In genomic region chr12:100164153-100164704, GRCh38 we compare ENCODE assay signal across 9 cellular contexts. TPM values are rescaled to one million over a fixed set of nuclear protein-coding genes. Genes with fewer than 3 reads are reported as not detected.
A peak's percentile ranks its signal among the peaks of the same experiment; 100 is the strongest.
DNase-seq lines count a peak whose midpoint lies in the region; ATAC-seq and TF ChIP-seq lines count a peak whose summit lies in the region.
"Had no signal": no experiment of that assay in that cellular context is flagged by ENCODE, and none has a peak within 500 bp of the region (broad histone marks: within the 10 kb centered on the region; RNA-seq: fewer than 3 reads in every experiment).

No MANE protein-coding gene starts in this region.

- no peaks in the 10 kb centered on the region for H3K36me3 Mint-ChIP-seq in natural killer cell

- H3K9me3 ChIP-seq in DND-41 (ENCODE audit: insufficient read depth, low read length, severe bottlenecking) (no peaks in the 10 kb centered on the region), ascending aorta (no peaks in the 10 kb centered on the region), testis (no peaks in the 10 kb centered on the region)
- H3K9me3 ChIP-seq: right lobe of liver had no signal

- TF ChIP-seq CTCF in DND-41 (IDR thresholded peaks at IDR 0.05; ENCODE audit: borderline replicate concordance, extremely low read depth, low read length, poor library complexity, severe bottlenecking) (no peak), ascending aorta (IDR thresholded peaks at IDR 0.05) (no peak), natural killer cell (IDR thresholded peaks at IDR 0.05) (no peak), GM13976 (IDR thresholded peaks at IDR 0.05; ENCODE audit: borderline replicate concordance, control extremely low read depth, extremely low read depth, insufficient read depth, missing control alignments) (no peak), testis (IDR thresholded peaks at IDR 0.05) (no peak)

- H3K4me2 ChIP-seq in DND-41 (ENCODE audit: insufficient read depth, low read length): peak overlapping the region; percentile 56

- peak overlapping the region; percentile 55; the same call in 1 of the 2 replicates for H2AFZ ChIP-seq in DND-41 (ENCODE audit: low read depth, low read length)

- H3K27ac Mint-ChIP-seq in natural killer cell: no peak overlapping the region

- peak overlapping the region; percentile 56 for H3K4me3 Mint-ChIP-seq in natural killer cell

- peaks cover 11 to 12% of the 10 kb centered on the region in 2 donors for H3K4me1 Mint-ChIP-seq in natural killer cell

- peak; percentile 27 for ATAC-seq in DND-41 (ENCODE audit: insufficient read depth, low read depth)
- ATAC-seq in HG02852 (IDR thresholded peaks at IDR 0.05; ENCODE audit: unreplicated experiment): peak; percentile 21
- ATAC-seq in natural killer cell: no peak

- no peak for TF ChIP-seq POLR2A in testis (IDR thresholded peaks at IDR 0.05)

- H3K9ac ChIP-seq in DND-41 (ENCODE audit: low read depth, low read length): peak overlapping the region; percentile 40; the same call in 1 of the 2 replicates

- DNase-seq in DND-41 (no peak), ascending aorta (ENCODE audit: low spot score in 2 of 2) (no peak), natural killer cell (no peak), GM13976 (ENCODE audit: low spot score) (no peak), testis (no peak), NCI-H82 (lab: John Stamatoyannopoulos, UW) (no peak), DMS153 treated with DMSO at 0.1 percent for 48 hours (lab: John Stamatoyannopoulos, UW; ENCODE audit: unreplicated experiment) (no peak)

- H3K36me3 ChIP-seq in DND-41 (ENCODE audit: insufficient read depth, low read length) (peaks cover 12% of the 10 kb centered on the region), ascending aorta (no peaks in the 10 kb centered on the region), testis (ENCODE audit: low read depth, missing control alignments) (no peaks in the 10 kb centered on the region)
- H3K36me3 ChIP-seq: right lobe of liver had no signal

- H3K4me3 ChIP-seq in DND-41 (ENCODE audit: low read depth in 1 of 2, low read length in 2 of 2) (peak overlapping the region in 1 of 2 experiments; percentile 27; a peak in 2 of 4 replicates), ascending aorta (peak overlapping the region; percentile 27 to 34), testis (no peak overlapping the region)

- intact Hi-C loops in ascending aorta (cut with DNase I) (no loop called here), natural killer cell (cut with micrococcal nuclease) (loop anchor here (5.0 kb wide), 1 partner anchor 33 kb away; no protein-coding TSS in a partner anchor), testis (cut with DNase I; ENCODE audit: low total_unique reads) (no loop called here)

- no peaks in the 10 kb centered on the region for H3K27me3 Mint-ChIP-seq in natural killer cell (ENCODE audit: low read depth in 2 of 2)

- H4K20me1 ChIP-seq in DND-41 (ENCODE audit: insufficient read depth, low read length): no peaks in the 10 kb centered on the region

- no peaks in the 10 kb centered on the region for H3K9me3 Mint-ChIP-seq in natural killer cell

- H3K27me3 ChIP-seq in DND-41 (ENCODE audit: insufficient read depth, low read length, poor library complexity) (no peaks in the 10 kb centered on the region), ascending aorta (no peaks in the 10 kb centered on the region), testis (no peaks in the 10 kb centered on the region)
- H3K27me3 ChIP-seq: right lobe of liver had no signal

- in situ Hi-C loops in GM13976 (cut with MboI; ENCODE audit: low sequenced_read_pairs, unreplicated experiment): no loop called here

- 63 to 66% methylated on average over 7 of the region's 7 CpGs for WGBS in testis, 2 donors

- no peak overlapping the region for H3K27ac ChIP-seq in DND-41 (ENCODE audit: low read length)
- no peak overlapping the region for H3K27ac ChIP-seq in ascending aorta
- H3K27ac ChIP-seq in testis: no peak overlapping the region
- H3K27ac ChIP-seq: right lobe of liver had no signal

- H3K4me1 ChIP-seq in DND-41 (ENCODE audit: insufficient read depth, low read length) (peaks cover 13% of the 10 kb centered on the region), ascending aorta (peaks cover 0 to 4% of the 10 kb centered on the region in 2 donors), testis (no peaks in the 10 kb centered on the region)

- H3K79me2 ChIP-seq in DND-41 (ENCODE audit: insufficient read depth, low read length): no peaks in the 10 kb centered on the region

RNA-seq across cellular contexts. Expression of gene BLTP3B, which starts 21.6 kb away (rescaled TPM):
- total RNA-seq in ascending aorta (18.8 TPM), natural killer cell (10 to 100 TPM; 30.8 to 42.8 (median 30.9) TPM), testis (10 to 100 TPM; 29.2 to 34.9 TPM)
- polyA plus RNA-seq in testis (ENCODE audit: insufficient read depth, low read depth, low replicate concordance): 25.4 TPM

RNA-seq across cellular contexts. Expression of gene ACTR6, which starts 36.4 kb away (rescaled TPM):
- 7.9 TPM for total RNA-seq in ascending aorta
- 10 to 100 TPM; 20.4 to 27.5 (median 20.8) TPM for total RNA-seq in natural killer cell
- 10 to 100 TPM; 11.4 to 17.6 TPM for total RNA-seq in testis
- polyA plus RNA-seq in testis (ENCODE audit: insufficient read depth, low read depth, low replicate concordance): 38.1 TPM

Comparison
In these comparisons a context has a peak if more than half of its experiments do, and no peak if none do; other contexts are left out.
1. ATAC-seq: peak in DND-41 (single experiment) and HG02852 (single experiment); none in natural killer cell (0 of 3).
2. H3K4me3 ChIP-seq: peak in ascending aorta (2 of 2); none in testis (0 of 2).